10 cellular contexts compared by ENCODE assay signal in genomic region chrX:131840799-131841495, GRCh38.
DNase-seq lines count a peak whose midpoint lies in the region; ATAC-seq, FAIRE-seq and TF ChIP-seq lines count a peak whose summit lies in the region.
"Had no signal": no experiment of that assay in that cellular context is flagged by ENCODE, and none has a peak within 500 bp of the region (broad histone marks: within the 10 kb centered on the region; RNA-seq: fewer than 3 reads in every experiment).

No MANE protein-coding gene starts in this region.

- H3K27ac ChIP-seq in GM23338 (ENCODE audit: low read depth) (no peak overlapping the region), MM.1S (ENCODE audit: low read length) (no peak overlapping the region), HepG2 (ENCODE audit: extremely low read length, insufficient read depth, low read length) (no peak overlapping the region)
- H3K27ac ChIP-seq in CD8-positive, alpha-beta T cell (ENCODE audit: low read depth, low read length): no peak overlapping the region
- H3K27ac ChIP-seq: esophagus squamous epithelium had no signal

- no peaks in the 10 kb centered on the region for H3K4me1 ChIP-seq in GM23338 (ENCODE audit: insufficient read depth)
- 0 out of 2 replicates have a peak, but pooled peaks cover 3% of the 10 kb centered on the region for H3K4me1 ChIP-seq in MM.1S (ENCODE audit: low read length)
- H3K4me1 ChIP-seq in HepG2 (ENCODE audit: insufficient read depth, low read length): 0 out of 2 replicates have a peak, but pooled peaks cover 10% of the 10 kb centered on the region
- H3K4me1 ChIP-seq in CD8-positive, alpha-beta T cell (ENCODE audit: insufficient read depth, low read length): no peaks in the 10 kb centered on the region

- H3K4me3 ChIP-seq in GM23338 (no peak overlapping the region), MM.1S (ENCODE audit: low read length) (peak overlapping the region; percentile 33; the same call in 1 of the 2 replicates), HepG2 (replicated peaks in 1 of 3; ENCODE audit: insufficient read depth in 1 of 3, low read depth in 2 of 3, low read length in 3 of 3) (peak overlapping the region in 1 of 3 experiments; percentile 44; a peak in 2 of 6 replicates)
- no peak overlapping the region for H3K4me3 ChIP-seq in CD8-positive, alpha-beta T cell (ENCODE audit: low read depth, low read length)
- H3K4me3 ChIP-seq: esophagus squamous epithelium had no signal

- intact Hi-C loops in HepG2 (cut with micrococcal nuclease; ENCODE audit: unreplicated experiment): loop anchor here (1.0 kb wide), 2 partner anchors 230 to 378 kb away; partner anchors contain the start of gene RAP2C
- intact Hi-C loops in CD8-positive, alpha-beta T cell (cut with DNase I, micrococcal nuclease): loop anchor here (1.0 to 10.0 kb wide), 11 partner anchors 164 to 791 kb away; partner anchors contain the start of genes RAP2C (in 1 of the 2) and STK26 (in 1 of the 2)

- no peaks in the 10 kb centered on the region for H3K27me3 ChIP-seq in GM23338 (ENCODE audit: insufficient read depth)
- H3K27me3 ChIP-seq in MM.1S (replicated peaks; ENCODE audit: insufficient read depth, low read length): no peaks in the 10 kb centered on the region
- no peaks in the 10 kb centered on the region for H3K27me3 ChIP-seq in HepG2 (ENCODE audit: control insufficient read depth in 1 of 2, insufficient read depth in 2 of 2, low read length in 2 of 2)
- no peaks in the 10 kb centered on the region for H3K27me3 ChIP-seq in CD8-positive, alpha-beta T cell (ENCODE audit: insufficient read depth, low read length)
- H3K27me3 ChIP-seq: esophagus squamous epithelium had no signal

- H3K27me3 Mint-ChIP-seq in GM23338 (ENCODE audit: insufficient read depth, low read depth, poor library complexity): no peaks in the 10 kb centered on the region
- no peaks in the 10 kb centered on the region for H3K27me3 Mint-ChIP-seq in CD8-positive, alpha-beta T cell (ENCODE audit: low read depth)

- no peak overlapping the region for H2AFZ ChIP-seq in GM23338
- peak overlapping the region; percentile 87 for H2AFZ ChIP-seq in MM.1S (ENCODE audit: low read length)
- H2AFZ ChIP-seq in HepG2 (ENCODE audit: low read length): no peak overlapping the region

- no peak overlapping the region for H3K27ac Mint-ChIP-seq in GM23338
- no peak overlapping the region for H3K27ac Mint-ChIP-seq in CD8-positive, alpha-beta T cell
- H3K27ac Mint-ChIP-seq: activated naive CD4-positive, alpha-beta T cell treated with anti-CD3 and anti-CD28 coated beads, Interleukin-2, amount 10 ng/mL, durations not matched to agents 7 days and 5 days had no signal

- in situ Hi-C loops in HepG2 (cut with HindIII; ENCODE audit: extremely low pct_ligation_motif_present, low pct_unique_long_range_greater_than_20kb): loop anchor here (10.0 kb wide), 1 partner anchor 794 kb away; no protein-coding TSS in a partner anchor

- TF ChIP-seq RAD21 in HepG2 (CRISPR knock-in tag; IDR thresholded peaks at IDR 0.05): no peak

- peak; percentile 26 for ATAC-seq in GM18502 (IDR thresholded peaks at IDR 0.05; ENCODE audit: poor library complexity, unreplicated experiment)
- ATAC-seq in GM23338: peak; percentile 65
- peak; percentile 63 for ATAC-seq in HepG2
- ATAC-seq in CD8-positive, alpha-beta T cell: no peak

- no peak for FAIRE-seq in HepG2 (lab: Jason Lieb, UNC)

- H3K4me3 Mint-ChIP-seq in GM23338: peak overlapping the region; percentile 30; the same call in 1 of the 3 replicates
- H3K4me3 Mint-ChIP-seq in CD8-positive, alpha-beta T cell: no peak overlapping the region
- H3K4me3 Mint-ChIP-seq: activated naive CD4-positive, alpha-beta T cell treated with anti-CD3 and anti-CD28 coated beads, Interleukin-2, amount 10 ng/mL, durations not matched to agents 7 days and 5 days had no signal

- POLR2A ChIA-PET in HepG2 (lab: Yijun Ruan, JAX): no interaction called here
- POLR2A ChIA-PET in CD8-positive, alpha-beta T cell (lab: Charles Lee): interaction anchor here (1.3 kb wide), 1 partner anchor 378 kb away, joined by 4 read pairs; the partner anchor contains the start of gene RAP2C

- H3K79me2 ChIP-seq in GM23338 (replicated peaks; ENCODE audit: insufficient read depth) (no peaks in the 10 kb centered on the region), MM.1S (ENCODE audit: low read length) (no peaks in the 10 kb centered on the region), HepG2 (ENCODE audit: insufficient read depth, low read length) (no peaks in the 10 kb centered on the region)

- peak overlapping the region; percentile 70; the same call in 1 of the 2 replicates for H3K4me2 ChIP-seq in GM23338
- peak overlapping the region; percentile 56; the same call in 1 of the 2 replicates for H3K4me2 ChIP-seq in MM.1S (ENCODE audit: low read depth, low read length)
- H3K4me2 ChIP-seq in HepG2 (ENCODE audit: low read depth, low read length): peak overlapping the region; percentile 41

- H3K36me3 Mint-ChIP-seq in GM23338 (ENCODE audit: low read depth): no peaks in the 10 kb centered on the region
- no peaks in the 10 kb centered on the region for H3K36me3 Mint-ChIP-seq in CD8-positive, alpha-beta T cell
- H3K36me3 Mint-ChIP-seq: activated naive CD4-positive, alpha-beta T cell treated with anti-CD3 and anti-CD28 coated beads, Interleukin-2, amount 10 ng/mL, durations not matched to agents 7 days and 5 days had no signal

- H3K9ac ChIP-seq in MM.1S (ENCODE audit: low read length) (peak overlapping the region; percentile 31; the same call in 1 of the 2 replicates), HepG2 (ENCODE audit: insufficient read depth, low read depth, low read length) (no peak overlapping the region)

- no peaks in the 10 kb centered on the region for H3F3A ChIP-seq in GM23338 (replicated peaks; ENCODE audit: low read depth)
- no peaks in the 10 kb centered on the region for H3F3A ChIP-seq in MM.1S (ENCODE audit: insufficient read depth, low read length)

- CTCF ChIA-PET in HepG2 (lab: Yijun Ruan, JAX; ENCODE audit: low intra/inter-chr PET ratio, low total read pairs): interaction anchor here (1.1 kb wide), 1 partner anchor 230 kb away, joined by 3 read pairs; no protein-coding TSS in a partner anchor
- CTCF ChIA-PET in CD8-positive, alpha-beta T cell (lab: Charles Lee): interaction anchor here (0.7 to 1.9 kb wide), 17 partner anchors 12 to 790 kb away, joined by 3 to 15 read pairs (median 4); partner anchors contain the start of gene RAP2C

- H3K9me3 Mint-ChIP-seq in GM23338: no peaks in the 10 kb centered on the region
- no peaks in the 10 kb centered on the region for H3K9me3 Mint-ChIP-seq in CD8-positive, alpha-beta T cell
- H3K9me3 Mint-ChIP-seq: activated naive CD4-positive, alpha-beta T cell treated with anti-CD3 and anti-CD28 coated beads, Interleukin-2, amount 10 ng/mL, durations not matched to agents 7 days and 5 days had no signal

- no peak for DNase-seq in GM23338 (ENCODE audit: low spot score)
- no peak for DNase-seq in MM.1S
- no peak for DNase-seq in HepG2 (ENCODE audit: low spot score)
- DNase-seq in NCI-H187 treated with DMSO at 0.1 percent for 48 hours (lab: John Stamatoyannopoulos, UW): no peak
- no peak for DNase-seq in HCEC 1CT
- DNase-seq in CD8-positive, alpha-beta T cell: no peak
- no peak for DNase-seq in activated naive CD4-positive, alpha-beta T cell treated with Interleukin-2 at 50 U/mL for 16 hours
- DNase-seq: esophagus squamous epithelium had no signal

- H3K36me3 ChIP-seq in GM23338 (ENCODE audit: insufficient read depth) (no peaks in the 10 kb centered on the region), MM.1S (replicated peaks; ENCODE audit: insufficient read depth, low read length) (no peaks in the 10 kb centered on the region), HepG2 (replicated peaks in 1 of 2; ENCODE audit: control insufficient read depth in 1 of 2, insufficient read depth in 2 of 2, low read length in 2 of 2) (no peaks in the 10 kb centered on the region)
- no peaks in the 10 kb centered on the region for H3K36me3 ChIP-seq in CD8-positive, alpha-beta T cell (ENCODE audit: insufficient read depth, low read length)
- H3K36me3 ChIP-seq: esophagus squamous epithelium had no signal

- no peak for TF ChIP-seq POLR2A in HepG2 (IDR thresholded peaks at IDR 0.05; ENCODE audit: insufficient read depth in 1 of 2, low read depth in 2 of 2, low read length in 2 of 2)

- H3K4me1 Mint-ChIP-seq in GM23338: 0 out of 3 replicates have a peak, but pooled peaks cover 2% of the 10 kb centered on the region
- H3K4me1 Mint-ChIP-seq in CD8-positive, alpha-beta T cell (ENCODE audit: low read depth): no peaks in the 10 kb centered on the region

- WGBS in HepG2 (ENCODE audit: low lambda C conversion rate): 58% methylated on average over 12 of the region's 24 CpGs

- TF ChIP-seq CTCF in GM23338 (conservative IDR thresholded peaks at IDR 0.05; ENCODE audit: low read depth in 2 of 2) (no peak), MM.1S (IDR thresholded peaks at IDR 0.05; ENCODE audit: low read length) (no peak), HepG2 (CRISPR knock-in tag; IDR thresholded peaks at IDR 0.05) (no peak)
- TF ChIP-seq CTCF in CD8-positive, alpha-beta T cell (IDR thresholded peaks at IDR 0.05): no peak

- TF ChIP-seq EP300 in HepG2 (IDR thresholded peaks at IDR 0.05; ENCODE audit: low read depth in 2 of 2, low read length in 2 of 2) (no peak), HepG2 (CRISPR knock-in tag; IDR thresholded peaks at IDR 0.05; ENCODE audit: borderline replicate concordance) (no peak)

- BruUV-seq in HepG2 (replicated peaks; lab: Mats Ljungman, UMichigan): no TSS peak

- H3K9me2 ChIP-seq in GM23338 (ENCODE audit: insufficient read depth): no peaks in the 10 kb centered on the region
- H3K9me2 ChIP-seq in MM.1S (replicated peaks; ENCODE audit: insufficient read depth, low read length): no peaks in the 10 kb centered on the region

- H3K9me3 ChIP-seq in MM.1S (replicated peaks; ENCODE audit: insufficient read depth, low read length) (no peaks in the 10 kb centered on the region), HepG2 (ENCODE audit: low read length) (no peaks in the 10 kb centered on the region)
- no peaks in the 10 kb centered on the region for H3K9me3 ChIP-seq in CD8-positive, alpha-beta T cell (ENCODE audit: low read length)
- H3K9me3 ChIP-seq: esophagus squamous epithelium had no signal

- no peaks in the 10 kb centered on the region for H4K20me1 ChIP-seq in GM23338 (replicated peaks; ENCODE audit: insufficient read depth)
- no peaks in the 10 kb centered on the region for H4K20me1 ChIP-seq in MM.1S (ENCODE audit: insufficient read depth, low read length)
- H4K20me1 ChIP-seq in HepG2 (ENCODE audit: insufficient read depth, low read length): no peaks in the 10 kb centered on the region

TF ChIP-seq in HepG2, 621 proteins besides CTCF, POLR2A, EP300 and RAD21 (continues in another document):
- TF ChIP-seq FOXP1 (IDR thresholded peaks at IDR 0.05) (no peak), FOXP1 (CRISPR knock-in tag; IDR thresholded peaks at IDR 0.05) (no peak), ZNF10 (CRISPR knock-in tag; IDR thresholded peaks at IDR 0.05; ENCODE audit: borderline replicate concordance, low read depth) (no peak), ZBTB20 (CRISPR knock-in tag; IDR thresholded peaks at IDR 0.05; ENCODE audit: borderline replicate concordance, low read depth) (no peak), TEAD3 (CRISPR knock-in tag; optimal IDR thresholded peaks at IDR 0.05; ENCODE audit: borderline replicate concordance) (no peak), SNAPC2 (CRISPR knock-in tag; IDR thresholded peaks at IDR 0.05) (no peak), ZFY (CRISPR knock-in tag; IDR thresholded peaks at IDR 0.05) (0 out of 2 replicates have a peak, but pooled peaks have one; percentile 20)
